ENCODE assay signal across 8 cellular contexts in the genomic region with DNA sequence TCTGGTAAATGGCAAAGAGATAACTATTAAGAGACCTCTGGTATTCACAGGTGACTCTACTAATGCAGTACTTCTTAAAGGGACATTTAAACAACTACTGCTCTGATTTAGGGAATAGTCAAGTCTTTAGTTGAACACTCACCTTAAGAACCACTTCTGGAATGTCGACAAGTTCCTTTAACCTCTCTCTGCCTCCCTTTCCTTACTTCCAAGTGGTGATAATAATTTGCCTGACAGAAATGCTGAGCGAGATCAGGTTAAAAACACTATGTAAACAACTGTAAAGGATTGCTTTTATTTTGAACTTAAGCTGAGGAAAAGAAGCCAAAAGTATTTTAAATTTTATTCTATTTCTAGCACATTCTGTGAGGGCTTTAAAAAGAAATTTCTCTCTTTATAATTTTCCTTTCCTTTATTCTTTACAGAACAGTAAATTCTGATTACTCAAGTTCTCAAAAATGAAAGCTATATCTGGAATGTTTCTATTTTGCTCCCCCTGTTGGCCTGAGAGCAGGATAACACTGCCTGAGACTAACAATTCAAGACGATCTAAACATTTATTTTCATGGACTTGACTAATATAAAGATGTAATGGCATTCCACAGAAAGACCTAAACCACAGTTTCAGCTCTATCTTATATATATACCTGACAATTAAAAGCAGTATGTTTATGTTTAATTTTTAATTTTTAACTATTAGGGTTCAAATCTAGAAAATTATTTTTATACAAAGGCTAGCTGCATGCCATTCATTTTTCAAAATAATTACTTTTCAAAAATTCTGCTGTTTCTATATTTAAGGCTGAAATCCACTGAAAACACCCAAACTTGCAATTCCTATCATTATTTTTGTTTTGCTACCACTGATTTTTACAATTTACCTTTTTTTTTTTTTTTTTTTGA. TPM values are rescaled to one million over a fixed set of nuclear protein-coding genes. Genes with fewer than 3 reads are reported as not detected.
DNase-seq lines count a peak whose midpoint lies in the region; ATAC-seq and TF ChIP-seq lines count a peak whose summit lies in the region.
"Had no signal": no experiment of that assay in that cellular context is flagged by ENCODE, and none has a peak within 500 bp of the region (broad histone marks: within the 10 kb centered on the region; RNA-seq: fewer than 3 reads in every experiment).

No MANE protein-coding gene starts in this region.

- no peak overlapping the region for H2BK120ac ChIP-seq in mesendoderm (ENCODE audit: low read depth, low read length)

- H4K20me1 ChIP-seq in DOHH2 (ENCODE audit: control insufficient read depth, insufficient read depth, low read depth, low read length) (no peaks in the 10 kb centered on the region), Karpas-422 (ENCODE audit: insufficient read depth, low read depth, low read length) (no peaks in the 10 kb centered on the region), PC-3 (ENCODE audit: low read length) (no peaks in the 10 kb centered on the region)

- H3K79me2 ChIP-seq in DOHH2 (ENCODE audit: control insufficient read depth, low read length) (no peaks in the 10 kb centered on the region), Karpas-422 (ENCODE audit: low read length) (no peaks in the 10 kb centered on the region), PC-3 (ENCODE audit: low read length) (no peaks in the 10 kb centered on the region), mesendoderm (ENCODE audit: control insufficient read depth, insufficient read depth, low read length) (no peaks in the 10 kb centered on the region)

- H3K4me3 ChIP-seq in DOHH2 (ENCODE audit: low read length) = no peak overlapping the region
- no peak overlapping the region for H3K4me3 ChIP-seq in Karpas-422 (ENCODE audit: low read length)
- H3K4me3 ChIP-seq in PC-3 (ENCODE audit: low read length) = no peak overlapping the region
- no peak overlapping the region for H3K4me3 ChIP-seq in mesendoderm (ENCODE audit: low read length)
- H3K4me3 ChIP-seq in aorta (ENCODE audit: low read length in 2 of 2) = no peak overlapping the region

- H2BK5ac ChIP-seq in mesendoderm (ENCODE audit: low read length) = no peak overlapping the region

- H2AFZ ChIP-seq in Karpas-422 (ENCODE audit: low read length) (no peak overlapping the region), PC-3 (ENCODE audit: low read length) (no peak overlapping the region)

- no peaks in the 10 kb centered on the region for H3K9me3 ChIP-seq in DOHH2 (ENCODE audit: control insufficient read depth, insufficient read depth, low read length)
- no peaks in the 10 kb centered on the region for H3K9me3 ChIP-seq in Karpas-422 (ENCODE audit: low read length)
- no peaks in the 10 kb centered on the region for H3K9me3 ChIP-seq in PC-3 (ENCODE audit: low read length)
- no peaks in the 10 kb centered on the region for H3K9me3 ChIP-seq in aorta (ENCODE audit: control insufficient read depth, low read length)

- no peak overlapping the region for H4K5ac ChIP-seq in mesendoderm (ENCODE audit: low read length)

- H3K4me1 ChIP-seq in DOHH2 (ENCODE audit: control insufficient read depth, low read length) (peaks cover 3% of the 10 kb centered on the region), Karpas-422 (ENCODE audit: low read length) (no peaks in the 10 kb centered on the region), PC-3 (ENCODE audit: insufficient read depth, low read length) (peaks cover 5% of the 10 kb centered on the region), mesendoderm (ENCODE audit: control insufficient read depth, low read depth, low read length) (no peaks in the 10 kb centered on the region), aorta (ENCODE audit: control insufficient read depth in 1 of 2, insufficient read depth in 2 of 2, low read length in 2 of 2) (peaks cover 0 to 2% of the 10 kb centered on the region in 2 donors)

- POLR2A ChIA-PET in PC-3 (lab: Charles Lee; ENCODE audit: unreplicated experiment) = interaction anchor here (0.6 kb wide), 2 partner anchors 22 to 165 kb away, joined by 3 to 4 read pairs; no protein-coding TSS in a partner anchor

- H3K27me3 ChIP-seq in DOHH2 (ENCODE audit: control insufficient read depth, low read length) (no peaks in the 10 kb centered on the region), Karpas-422 (ENCODE audit: low read length) (no peaks in the 10 kb centered on the region), PC-3 (ENCODE audit: low read length) (no peaks in the 10 kb centered on the region), mesendoderm (ENCODE audit: insufficient read depth, low read length, poor library complexity) (no peaks in the 10 kb centered on the region), aorta (ENCODE audit: control insufficient read depth in 1 of 2, insufficient read depth in 2 of 2, low read length in 1 of 2) (no peaks in the 10 kb centered on the region)

- H3K18ac ChIP-seq in mesendoderm (ENCODE audit: low read length) = no peak overlapping the region

- DNase-seq in Karpas-422 (peak; percentile 76), PC-3 (peak; percentile 85), dermis blood vessel endothelial cell (peak; percentile 84), mesendoderm (peak; percentile 64), aorta (no peak)
- DNase-seq: stimulated activated naive B cell treated with anti-CD40 and anti-IgM and Interleukin-4, amounts not matched to agents 10 μg/mL and 1 μg/mL and 100 μg/mL, for 72 hours had no signal

- intact Hi-C loops in PC-3 (cut with micrococcal nuclease) = loop anchor here (1.0 kb wide), 4 partner anchors 22 to 135 kb away; no protein-coding TSS in a partner anchor
- intact Hi-C loops in aorta (cut with DNase I) = loop anchor here (1.0 to 5.0 kb wide), 3 partner anchors 49 to 74 kb away; a partner anchor contains a TSS

- H3K9ac ChIP-seq in Karpas-422 (ENCODE audit: low read length) (no peak overlapping the region), PC-3 (ENCODE audit: low read length) (no peak overlapping the region), mesendoderm (ENCODE audit: low read length) (no peak overlapping the region)

- no peak overlapping the region for H3K23ac ChIP-seq in mesendoderm (ENCODE audit: low read length)

- no CpG with 5 or more reads among the region's 3 CpGs for WGBS in mesendoderm (ENCODE audit: extremely low coverage, insufficient coverage, low lambda C conversion rate)
- 3 to 5% methylated on average over 3 of the region's 3 CpGs for WGBS in aorta, 2 donors

- H3K4me2 ChIP-seq in DOHH2 (ENCODE audit: low read length) = no peak overlapping the region
- no peak overlapping the region for H3K4me2 ChIP-seq in Karpas-422 (ENCODE audit: low read depth, low read length, poor library complexity, severe bottlenecking)
- no peak overlapping the region for H3K4me2 ChIP-seq in PC-3 (ENCODE audit: low read length)
- no peak overlapping the region for H3K4me2 ChIP-seq in mesendoderm (ENCODE audit: low read length)

- no peak overlapping the region for H2BK15ac ChIP-seq in mesendoderm (replicated peaks; ENCODE audit: low read depth)

- H2AK5ac ChIP-seq in mesendoderm (ENCODE audit: low read length) = no peak overlapping the region

- peaks cover 47% of the 10 kb centered on the region for H3K36me3 ChIP-seq in DOHH2 (ENCODE audit: control insufficient read depth, low read length)
- peaks cover 13% of the 10 kb centered on the region; the same call in 1 of the 2 replicates for H3K36me3 ChIP-seq in Karpas-422 (ENCODE audit: insufficient read depth, low read length)
- H3K36me3 ChIP-seq in PC-3 (ENCODE audit: low read depth, low read length) = peaks cover 36% of the 10 kb centered on the region
- H3K36me3 ChIP-seq in mesendoderm (ENCODE audit: control insufficient read depth, insufficient read depth, low read length) = peaks cover 8% of the 10 kb centered on the region
- H3K36me3 ChIP-seq in aorta (ENCODE audit: control insufficient read depth in 1 of 2, insufficient read depth in 2 of 2, low read length in 1 of 2) = peaks cover 8 to 11% of the 10 kb centered on the region in 2 donors

- H3K9me2 ChIP-seq in DOHH2 (replicated peaks; ENCODE audit: control insufficient read depth, low read length) (no peaks in the 10 kb centered on the region), Karpas-422 (replicated peaks; ENCODE audit: insufficient read depth, low read length) (no peaks in the 10 kb centered on the region), PC-3 (replicated peaks; ENCODE audit: low read length) (no peaks in the 10 kb centered on the region)

- H4K8ac ChIP-seq in mesendoderm (ENCODE audit: low read depth, low read length) = no peak overlapping the region

- TF ChIP-seq CTCF in DOHH2 (IDR thresholded peaks at IDR 0.05; ENCODE audit: low read depth, low read length, poor library complexity, severe bottlenecking) = peak; percentile 70
- peak; percentile 94 for TF ChIP-seq CTCF in PC-3 (conservative IDR thresholded peaks at IDR 0.05; ENCODE audit: low read depth, low read length)

- BruUV-seq in PC-3 (replicated peaks; lab: Mats Ljungman, UMichigan) = no TSS peak

- peaks cover 19% of the 10 kb centered on the region for H3F3A ChIP-seq in DOHH2 (ENCODE audit: control insufficient read depth, insufficient read depth)
- peaks cover 3% of the 10 kb centered on the region for H3F3A ChIP-seq in PC-3 (ENCODE audit: low read length, unreplicated experiment)

- no peak overlapping the region for H3K4ac ChIP-seq in mesendoderm (ENCODE audit: low read depth, low read length)

- H3K27ac ChIP-seq in DOHH2 (ENCODE audit: low read depth, low read length) (no peak overlapping the region), Karpas-422 (ENCODE audit: low read length) (no peak overlapping the region), PC-3 (ENCODE audit: low read length) (no peak overlapping the region), mesendoderm (ENCODE audit: low read depth, low read length) (no peak overlapping the region), aorta (ENCODE audit: low read depth in 1 of 2, low read length in 2 of 2) (peak overlapping the region; percentile 25 to 78)

- CTCF ChIA-PET in PC-3 (lab: Charles Lee) = interaction anchor here (0.6 to 2.0 kb wide), 6 partner anchors 9 to 559 kb away, joined by 3 to 80 read pairs (median 4); no protein-coding TSS in a partner anchor

- ATAC-seq in PC-3 (peak; percentile 83), aorta (ENCODE audit: low FRiP score) (peak; percentile 87), HG03280 (IDR thresholded peaks at IDR 0.05; ENCODE audit: unreplicated experiment) (no peak)

- H3K79me1 ChIP-seq in mesendoderm (ENCODE audit: low read length) = no peaks in the 10 kb centered on the region

- H3K56ac ChIP-seq in mesendoderm (ENCODE audit: low read length) = no peak overlapping the region

RNA-seq across cellular contexts. Expression of a gene that starts 29.2 kb away (rescaled TPM):
- 30.8 and 35.3 TPM in 2 replicates for total RNA-seq in Karpas-422 (2014; rRNA removed; shearing (Covaris generic); ENCODE audit: low replicate concordance)
- 14.4 and 15.0 TPM in 2 replicates for total RNA-seq in PC-3 (2014; rRNA removed)
- 15.0 and 20.1 TPM in 2 replicates for total RNA-seq in dermis blood vessel endothelial cell
- 20.0 TPM for polyA plus RNA-seq in mesendoderm (2013, experiment 1 of 2)
- 20.7 TPM for polyA plus RNA-seq in mesendoderm (2013, experiment 2 of 2)
- 10 to 100 TPM; 25.0 to 30.1 TPM for total RNA-seq in aorta
- polyA plus RNA-seq in aorta = 10 to 100 TPM in 1 of 2 donors, 1 to 10 TPM in 1; 9.6 to 20.3 TPM

RNA-seq across cellular contexts. Expression of a gene that starts 49.1 kb away (rescaled TPM):
- 16.0 and 18.0 TPM in 2 replicates for total RNA-seq in Karpas-422 (2014; rRNA removed; shearing (Covaris generic); ENCODE audit: low replicate concordance)
- 46.4 and 57.9 TPM in 2 replicates for total RNA-seq in PC-3 (2014; rRNA removed)
- 49.5 and 51.1 TPM in 2 replicates for total RNA-seq in dermis blood vessel endothelial cell
- polyA plus RNA-seq in mesendoderm (2013, experiment 1 of 2) = 32.3 TPM
- 31.8 TPM for polyA plus RNA-seq in mesendoderm (2013, experiment 2 of 2)
- total RNA-seq in aorta = 100 to 1,000 TPM; 125 to 182 TPM
- polyA plus RNA-seq in aorta = 10 to 100 TPM; 33.2 to 37.2 TPM

RNA-seq across cellular contexts. Expression of a gene that starts 55.2 kb away (rescaled TPM):
- 71.4 and 71.9 TPM in 2 replicates for total RNA-seq in Karpas-422 (2014; rRNA removed; shearing (Covaris generic); ENCODE audit: low replicate concordance)
- 87.3 and 105 TPM in 2 replicates for total RNA-seq in PC-3 (2014; rRNA removed)
- 49.4 and 49.5 TPM in 2 replicates for total RNA-seq in dermis blood vessel endothelial cell
- polyA plus RNA-seq in mesendoderm (2013, experiment 1 of 2) = 101 TPM
- polyA plus RNA-seq in mesendoderm (2013, experiment 2 of 2) = 101 TPM
- total RNA-seq in aorta = 10 to 100 TPM; 68.5 to 71.2 TPM
- polyA plus RNA-seq in aorta = 10 to 100 TPM; 36.6 to 77.2 TPM

RNA-seq across cellular contexts. Expression of a gene that starts 55.5 kb away (rescaled TPM):
- 25.4 and 65.9 TPM in 2 replicates for total RNA-seq in Karpas-422 (2014; rRNA removed; shearing (Covaris generic); ENCODE audit: low replicate concordance)
- total RNA-seq in PC-3 (2014; rRNA removed) = 80.3 and 84.8 TPM in 2 replicates
- total RNA-seq in dermis blood vessel endothelial cell = 24.5 and 40.2 TPM in 2 replicates
- polyA plus RNA-seq in mesendoderm (2013, experiment 1 of 2) = 74.4 TPM
- 79.7 TPM for polyA plus RNA-seq in mesendoderm (2013, experiment 2 of 2)
- total RNA-seq in aorta = 10 to 100 TPM; 11.1 to 18.4 TPM
- polyA plus RNA-seq in aorta = 1 to 10 TPM; 6.8 to 9.6 TPM

Comparison
In these comparisons a context has a peak if more than half of its experiments do, and no peak if none do; other contexts are left out.
1. H3K27ac ChIP-seq: peak in aorta (2 of 2); none in DOHH2 (single experiment), Karpas-422 (single experiment), PC-3 (single experiment) and mesendoderm (single experiment).
2. DNase-seq: peak in Karpas-422 (single experiment), PC-3 (single experiment), dermis blood vessel endothelial cell (single experiment) and mesendoderm (single experiment); none in aorta (0 of 2).